Comparison of ENCODE assay signal across 1 cellular context in the genomic region with DNA sequence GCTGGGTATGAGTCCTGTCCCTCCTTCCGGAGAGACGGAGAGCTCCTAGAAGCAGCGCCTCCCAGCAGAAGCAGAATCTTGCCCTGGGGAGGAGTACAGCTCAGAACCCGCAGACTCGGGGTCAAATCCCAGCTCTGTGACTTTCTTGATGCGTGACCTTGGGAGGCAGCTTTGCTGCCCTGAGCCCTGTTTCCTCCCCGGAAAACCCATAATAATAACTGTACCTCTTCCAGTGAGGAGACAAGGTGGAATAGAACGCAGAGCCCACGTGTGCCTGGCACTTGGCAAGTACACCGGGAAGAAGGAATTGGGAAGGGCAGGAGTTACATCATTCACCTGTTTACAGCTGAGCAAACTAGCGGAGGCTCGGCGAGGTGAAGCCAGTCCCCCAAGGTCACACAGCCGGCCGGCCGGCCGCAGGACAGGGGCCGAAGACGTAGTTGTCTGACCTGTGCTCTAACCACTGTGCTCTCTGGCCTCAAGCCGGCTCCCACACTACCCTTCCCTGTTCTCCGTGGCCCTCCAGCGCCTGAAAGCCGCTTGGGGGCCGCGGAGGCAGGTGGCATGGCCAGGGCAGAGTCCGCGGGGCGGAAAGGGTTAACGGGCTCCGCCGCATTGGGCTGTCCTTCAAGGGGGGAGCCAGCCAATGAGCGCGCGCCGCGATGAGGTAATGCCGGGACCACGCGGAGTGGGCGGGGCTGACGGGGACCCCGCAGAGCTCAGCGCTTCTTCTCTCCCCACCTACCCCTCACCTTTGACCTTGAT.
TF ChIP-seq lines count a peak whose summit lies in the region.

No MANE protein-coding gene starts in this region.

TF ChIP-seq in WTC11, 78 proteins besides CTCF, POLR2A, EP300 and RAD21 (continued from another document and continues in another):
- TF ChIP-seq, protein P1, sequence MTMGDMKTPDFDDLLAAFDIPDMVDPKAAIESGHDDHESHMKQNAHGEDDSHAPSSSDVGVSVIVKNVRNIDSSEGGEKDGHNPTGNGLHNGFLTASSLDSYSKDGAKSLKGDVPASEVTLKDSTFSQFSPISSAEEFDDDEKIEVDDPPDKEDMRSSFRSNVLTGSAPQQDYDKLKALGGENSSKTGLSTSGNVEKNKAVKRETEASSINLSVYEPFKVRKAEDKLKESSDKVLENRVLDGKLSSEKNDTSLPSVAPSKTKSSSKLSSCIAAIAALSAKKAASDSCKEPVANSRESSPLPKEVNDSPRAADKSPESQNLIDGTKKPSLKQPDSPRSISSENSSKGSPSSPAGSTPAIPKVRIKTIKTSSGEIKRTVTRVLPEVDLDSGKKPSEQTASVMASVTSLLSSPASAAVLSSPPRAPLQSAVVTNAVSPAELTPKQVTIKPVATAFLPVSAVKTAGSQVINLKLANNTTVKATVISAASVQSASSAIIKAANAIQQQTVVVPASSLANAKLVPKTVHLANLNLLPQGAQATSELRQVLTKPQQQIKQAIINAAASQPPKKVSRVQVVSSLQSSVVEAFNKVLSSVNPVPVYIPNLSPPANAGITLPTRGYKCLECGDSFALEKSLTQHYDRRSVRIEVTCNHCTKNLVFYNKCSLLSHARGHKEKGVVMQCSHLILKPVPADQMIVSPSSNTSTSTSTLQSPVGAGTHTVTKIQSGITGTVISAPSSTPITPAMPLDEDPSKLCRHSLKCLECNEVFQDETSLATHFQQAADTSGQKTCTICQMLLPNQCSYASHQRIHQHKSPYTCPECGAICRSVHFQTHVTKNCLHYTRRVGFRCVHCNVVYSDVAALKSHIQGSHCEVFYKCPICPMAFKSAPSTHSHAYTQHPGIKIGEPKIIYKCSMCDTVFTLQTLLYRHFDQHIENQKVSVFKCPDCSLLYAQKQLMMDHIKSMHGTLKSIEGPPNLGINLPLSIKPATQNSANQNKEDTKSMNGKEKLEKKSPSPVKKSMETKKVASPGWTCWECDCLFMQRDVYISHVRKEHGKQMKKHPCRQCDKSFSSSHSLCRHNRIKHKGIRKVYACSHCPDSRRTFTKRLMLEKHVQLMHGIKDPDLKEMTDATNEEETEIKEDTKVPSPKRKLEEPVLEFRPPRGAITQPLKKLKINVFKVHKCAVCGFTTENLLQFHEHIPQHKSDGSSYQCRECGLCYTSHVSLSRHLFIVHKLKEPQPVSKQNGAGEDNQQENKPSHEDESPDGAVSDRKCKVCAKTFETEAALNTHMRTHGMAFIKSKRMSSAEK (CRISPR knock-in tag; IDR thresholded peaks at IDR 0.05; ENCODE audit: borderline replicate concordance) = no peak
- no peak for TF ChIP-seq KAT7 (CRISPR knock-in tag; IDR thresholded peaks at IDR 0.05; ENCODE audit: borderline replicate concordance)
- TF ChIP-seq FOXK1 (CRISPR knock-in tag; IDR thresholded peaks at IDR 0.05) = no peak
- no peak for TF ChIP-seq TP53 (CRISPR knock-in tag; IDR thresholded peaks at IDR 0.05)
- no peak for TF ChIP-seq ZNF416 (CRISPR knock-in tag; IDR thresholded peaks at IDR 0.05)
- no peak for TF ChIP-seq GRHL2 (CRISPR knock-in tag; IDR thresholded peaks at IDR 0.05; ENCODE audit: insufficient replicate concordance, severe bottlenecking)
- TF ChIP-seq, protein P2, sequence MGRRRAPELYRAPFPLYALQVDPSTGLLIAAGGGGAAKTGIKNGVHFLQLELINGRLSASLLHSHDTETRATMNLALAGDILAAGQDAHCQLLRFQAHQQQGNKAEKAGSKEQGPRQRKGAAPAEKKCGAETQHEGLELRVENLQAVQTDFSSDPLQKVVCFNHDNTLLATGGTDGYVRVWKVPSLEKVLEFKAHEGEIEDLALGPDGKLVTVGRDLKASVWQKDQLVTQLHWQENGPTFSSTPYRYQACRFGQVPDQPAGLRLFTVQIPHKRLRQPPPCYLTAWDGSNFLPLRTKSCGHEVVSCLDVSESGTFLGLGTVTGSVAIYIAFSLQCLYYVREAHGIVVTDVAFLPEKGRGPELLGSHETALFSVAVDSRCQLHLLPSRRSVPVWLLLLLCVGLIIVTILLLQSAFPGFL (CRISPR knock-in tag; IDR thresholded peaks at IDR 0.05; ENCODE audit: borderline replicate concordance) = no peak
- peak; percentile 94 for TF ChIP-seq SP1 (CRISPR knock-in tag; conservative IDR thresholded peaks at IDR 0.05)
- TF ChIP-seq, protein P3, sequence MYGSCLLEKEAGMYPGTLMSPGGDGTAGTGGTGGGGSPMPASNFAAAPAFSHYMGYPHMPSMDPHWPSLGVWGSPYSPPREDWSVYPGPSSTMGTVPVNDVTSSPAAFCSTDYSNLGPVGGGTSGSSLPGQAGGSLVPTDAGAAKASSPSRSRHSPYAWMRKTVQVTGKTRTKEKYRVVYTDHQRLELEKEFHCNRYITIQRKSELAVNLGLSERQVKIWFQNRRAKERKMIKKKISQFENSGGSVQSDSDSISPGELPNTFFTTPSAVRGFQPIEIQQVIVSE (CRISPR knock-in tag; IDR thresholded peaks at IDR 0.05; ENCODE audit: borderline replicate concordance) = no peak
- no peak for TF ChIP-seq NR1H2 (CRISPR knock-in tag; IDR thresholded peaks at IDR 0.05)
- no peak for TF ChIP-seq ZNF219 (CRISPR knock-in tag; IDR thresholded peaks at IDR 0.05; ENCODE audit: borderline replicate concordance)
- TF ChIP-seq, protein P4, sequence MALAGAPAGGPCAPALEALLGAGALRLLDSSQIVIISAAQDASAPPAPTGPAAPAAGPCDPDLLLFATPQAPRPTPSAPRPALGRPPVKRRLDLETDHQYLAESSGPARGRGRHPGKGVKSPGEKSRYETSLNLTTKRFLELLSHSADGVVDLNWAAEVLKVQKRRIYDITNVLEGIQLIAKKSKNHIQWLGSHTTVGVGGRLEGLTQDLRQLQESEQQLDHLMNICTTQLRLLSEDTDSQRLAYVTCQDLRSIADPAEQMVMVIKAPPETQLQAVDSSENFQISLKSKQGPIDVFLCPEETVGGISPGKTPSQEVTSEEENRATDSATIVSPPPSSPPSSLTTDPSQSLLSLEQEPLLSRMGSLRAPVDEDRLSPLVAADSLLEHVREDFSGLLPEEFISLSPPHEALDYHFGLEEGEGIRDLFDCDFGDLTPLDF (CRISPR knock-in tag; IDR thresholded peaks at IDR 0.05) = no peak
- TF ChIP-seq, protein P5, sequence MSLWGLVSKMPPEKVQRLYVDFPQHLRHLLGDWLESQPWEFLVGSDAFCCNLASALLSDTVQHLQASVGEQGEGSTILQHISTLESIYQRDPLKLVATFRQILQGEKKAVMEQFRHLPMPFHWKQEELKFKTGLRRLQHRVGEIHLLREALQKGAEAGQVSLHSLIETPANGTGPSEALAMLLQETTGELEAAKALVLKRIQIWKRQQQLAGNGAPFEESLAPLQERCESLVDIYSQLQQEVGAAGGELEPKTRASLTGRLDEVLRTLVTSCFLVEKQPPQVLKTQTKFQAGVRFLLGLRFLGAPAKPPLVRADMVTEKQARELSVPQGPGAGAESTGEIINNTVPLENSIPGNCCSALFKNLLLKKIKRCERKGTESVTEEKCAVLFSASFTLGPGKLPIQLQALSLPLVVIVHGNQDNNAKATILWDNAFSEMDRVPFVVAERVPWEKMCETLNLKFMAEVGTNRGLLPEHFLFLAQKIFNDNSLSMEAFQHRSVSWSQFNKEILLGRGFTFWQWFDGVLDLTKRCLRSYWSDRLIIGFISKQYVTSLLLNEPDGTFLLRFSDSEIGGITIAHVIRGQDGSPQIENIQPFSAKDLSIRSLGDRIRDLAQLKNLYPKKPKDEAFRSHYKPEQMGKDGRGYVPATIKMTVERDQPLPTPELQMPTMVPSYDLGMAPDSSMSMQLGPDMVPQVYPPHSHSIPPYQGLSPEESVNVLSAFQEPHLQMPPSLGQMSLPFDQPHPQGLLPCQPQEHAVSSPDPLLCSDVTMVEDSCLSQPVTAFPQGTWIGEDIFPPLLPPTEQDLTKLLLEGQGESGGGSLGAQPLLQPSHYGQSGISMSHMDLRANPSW (CRISPR knock-in tag; conservative IDR thresholded peaks at IDR 0.05; ENCODE audit: low read depth) = no peak
- no peak; the same call in 1 of the 2 replicates for TF ChIP-seq ESRRA (CRISPR knock-in tag; IDR thresholded peaks at IDR 0.05; ENCODE audit: borderline replicate concordance)
- no peak for TF ChIP-seq EMX1 (CRISPR knock-in tag; IDR thresholded peaks at IDR 0.05)
- TF ChIP-seq, protein P6, sequence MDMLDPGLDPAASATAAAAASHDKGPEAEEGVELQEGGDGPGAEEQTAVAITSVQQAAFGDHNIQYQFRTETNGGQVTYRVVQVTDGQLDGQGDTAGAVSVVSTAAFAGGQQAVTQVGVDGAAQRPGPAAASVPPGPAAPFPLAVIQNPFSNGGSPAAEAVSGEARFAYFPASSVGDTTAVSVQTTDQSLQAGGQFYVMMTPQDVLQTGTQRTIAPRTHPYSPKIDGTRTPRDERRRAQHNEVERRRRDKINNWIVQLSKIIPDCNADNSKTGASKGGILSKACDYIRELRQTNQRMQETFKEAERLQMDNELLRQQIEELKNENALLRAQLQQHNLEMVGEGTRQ (CRISPR knock-in tag; IDR thresholded peaks at IDR 0.05) = peak; percentile 13; the same call in 1 of the 2 replicates
- TF ChIP-seq TEAD1 (CRISPR knock-in tag; IDR thresholded peaks at IDR 0.05) = no peak
- TF ChIP-seq JAZF1 (CRISPR knock-in tag; IDR thresholded peaks at IDR 0.05) = no peak
- TF ChIP-seq ZNF423 (CRISPR knock-in tag; IDR thresholded peaks at IDR 0.05) = no peak; the same call in 1 of the 2 replicates
- TF ChIP-seq FOXJ3 (CRISPR knock-in tag; IDR thresholded peaks at IDR 0.05; ENCODE audit: borderline replicate concordance) = no peak
- TF ChIP-seq ZNF232 (CRISPR knock-in tag; IDR thresholded peaks at IDR 0.05) = no peak
- TF ChIP-seq ELF4 (CRISPR knock-in tag; IDR thresholded peaks at IDR 0.05; ENCODE audit: low read depth) = no peak
- TF ChIP-seq, protein P7, sequence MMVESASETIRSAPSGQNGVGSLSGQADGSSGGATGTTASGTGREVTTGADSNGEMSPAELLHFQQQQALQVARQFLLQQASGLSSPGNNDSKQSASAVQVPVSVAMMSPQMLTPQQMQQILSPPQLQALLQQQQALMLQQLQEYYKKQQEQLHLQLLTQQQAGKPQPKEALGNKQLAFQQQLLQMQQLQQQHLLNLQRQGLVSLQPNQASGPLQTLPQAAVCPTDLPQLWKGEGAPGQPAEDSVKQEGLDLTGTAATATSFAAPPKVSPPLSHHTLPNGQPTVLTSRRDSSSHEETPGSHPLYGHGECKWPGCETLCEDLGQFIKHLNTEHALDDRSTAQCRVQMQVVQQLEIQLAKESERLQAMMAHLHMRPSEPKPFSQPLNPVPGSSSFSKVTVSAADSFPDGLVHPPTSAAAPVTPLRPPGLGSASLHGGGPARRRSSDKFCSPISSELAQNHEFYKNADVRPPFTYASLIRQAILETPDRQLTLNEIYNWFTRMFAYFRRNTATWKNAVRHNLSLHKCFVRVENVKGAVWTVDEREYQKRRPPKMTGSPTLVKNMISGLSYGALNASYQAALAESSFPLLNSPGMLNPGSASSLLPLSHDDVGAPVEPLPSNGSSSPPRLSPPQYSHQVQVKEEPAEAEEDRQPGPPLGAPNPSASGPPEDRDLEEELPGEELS (CRISPR knock-in tag; IDR thresholded peaks at IDR 0.05) = no peak
- TF ChIP-seq SMAD4 (CRISPR knock-in tag; IDR thresholded peaks at IDR 0.05) = no peak
- TF ChIP-seq FOXP1 (CRISPR knock-in tag; IDR thresholded peaks at IDR 0.05; ENCODE audit: borderline replicate concordance) = no peak
- TF ChIP-seq, protein P8, sequence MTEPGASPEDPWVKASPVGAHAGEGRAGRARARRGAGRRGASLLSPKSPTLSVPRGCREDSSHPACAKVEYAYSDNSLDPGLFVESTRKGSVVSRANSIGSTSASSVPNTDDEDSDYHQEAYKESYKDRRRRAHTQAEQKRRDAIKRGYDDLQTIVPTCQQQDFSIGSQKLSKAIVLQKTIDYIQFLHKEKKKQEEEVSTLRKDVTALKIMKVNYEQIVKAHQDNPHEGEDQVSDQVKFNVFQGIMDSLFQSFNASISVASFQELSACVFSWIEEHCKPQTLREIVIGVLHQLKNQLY (CRISPR knock-in tag; IDR thresholded peaks at IDR 0.05) = no peak
- TF ChIP-seq, protein P9, sequence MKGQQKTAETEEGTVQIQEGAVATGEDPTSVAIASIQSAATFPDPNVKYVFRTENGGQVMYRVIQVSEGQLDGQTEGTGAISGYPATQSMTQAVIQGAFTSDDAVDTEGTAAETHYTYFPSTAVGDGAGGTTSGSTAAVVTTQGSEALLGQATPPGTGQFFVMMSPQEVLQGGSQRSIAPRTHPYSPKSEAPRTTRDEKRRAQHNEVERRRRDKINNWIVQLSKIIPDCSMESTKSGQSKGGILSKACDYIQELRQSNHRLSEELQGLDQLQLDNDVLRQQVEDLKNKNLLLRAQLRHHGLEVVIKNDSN (CRISPR knock-in tag; IDR thresholded peaks at IDR 0.05) = no peak
- no peak for TF ChIP-seq HMGA2 (CRISPR knock-in tag; IDR thresholded peaks at IDR 0.05)
- TF ChIP-seq, protein P10, sequence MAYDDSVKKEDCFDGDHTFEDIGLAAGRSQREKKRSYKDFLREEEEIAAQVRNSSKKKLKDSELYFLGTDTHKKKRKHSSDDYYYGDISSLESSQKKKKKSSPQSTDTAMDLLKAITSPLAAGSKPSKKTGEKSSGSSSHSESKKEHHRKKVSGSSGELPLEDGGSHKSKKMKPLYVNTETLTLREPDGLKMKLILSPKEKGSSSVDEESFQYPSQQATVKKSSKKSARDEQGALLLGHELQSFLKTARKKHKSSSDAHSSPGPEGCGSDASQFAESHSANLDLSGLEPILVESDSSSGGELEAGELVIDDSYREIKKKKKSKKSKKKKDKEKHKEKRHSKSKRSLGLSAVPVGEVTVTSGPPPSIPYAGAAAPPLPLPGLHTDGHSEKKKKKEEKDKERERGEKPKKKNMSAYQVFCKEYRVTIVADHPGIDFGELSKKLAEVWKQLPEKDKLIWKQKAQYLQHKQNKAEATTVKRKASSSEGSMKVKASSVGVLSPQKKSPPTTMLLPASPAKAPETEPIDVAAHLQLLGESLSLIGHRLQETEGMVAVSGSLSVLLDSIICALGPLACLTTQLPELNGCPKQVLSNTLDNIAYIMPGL (CRISPR knock-in tag; IDR thresholded peaks at IDR 0.05) = 0 out of 2 replicates have a peak, but pooled peaks have one; percentile 32
- no peak for TF ChIP-seq ATF1 (CRISPR knock-in tag; IDR thresholded peaks at IDR 0.05)
- TF ChIP-seq ZNF263 (CRISPR knock-in tag; IDR thresholded peaks at IDR 0.05; ENCODE audit: low read depth) = no peak
- TF ChIP-seq RELA (CRISPR knock-in tag; IDR thresholded peaks at IDR 0.05; ENCODE audit: borderline replicate concordance) = no peak
- TF ChIP-seq, protein P11, sequence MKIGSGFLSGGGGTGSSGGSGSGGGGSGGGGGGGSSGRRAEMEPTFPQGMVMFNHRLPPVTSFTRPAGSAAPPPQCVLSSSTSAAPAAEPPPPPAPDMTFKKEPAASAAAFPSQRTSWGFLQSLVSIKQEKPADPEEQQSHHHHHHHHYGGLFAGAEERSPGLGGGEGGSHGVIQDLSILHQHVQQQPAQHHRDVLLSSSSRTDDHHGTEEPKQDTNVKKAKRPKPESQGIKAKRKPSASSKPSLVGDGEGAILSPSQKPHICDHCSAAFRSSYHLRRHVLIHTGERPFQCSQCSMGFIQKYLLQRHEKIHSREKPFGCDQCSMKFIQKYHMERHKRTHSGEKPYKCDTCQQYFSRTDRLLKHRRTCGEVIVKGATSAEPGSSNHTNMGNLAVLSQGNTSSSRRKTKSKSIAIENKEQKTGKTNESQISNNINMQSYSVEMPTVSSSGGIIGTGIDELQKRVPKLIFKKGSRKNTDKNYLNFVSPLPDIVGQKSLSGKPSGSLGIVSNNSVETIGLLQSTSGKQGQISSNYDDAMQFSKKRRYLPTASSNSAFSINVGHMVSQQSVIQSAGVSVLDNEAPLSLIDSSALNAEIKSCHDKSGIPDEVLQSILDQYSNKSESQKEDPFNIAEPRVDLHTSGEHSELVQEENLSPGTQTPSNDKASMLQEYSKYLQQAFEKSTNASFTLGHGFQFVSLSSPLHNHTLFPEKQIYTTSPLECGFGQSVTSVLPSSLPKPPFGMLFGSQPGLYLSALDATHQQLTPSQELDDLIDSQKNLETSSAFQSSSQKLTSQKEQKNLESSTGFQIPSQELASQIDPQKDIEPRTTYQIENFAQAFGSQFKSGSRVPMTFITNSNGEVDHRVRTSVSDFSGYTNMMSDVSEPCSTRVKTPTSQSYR (CRISPR knock-in tag; IDR thresholded peaks at IDR 0.05) = no peak; the same call in none of the 2 replicates
- no peak for TF ChIP-seq RORB (CRISPR knock-in tag; IDR thresholded peaks at IDR 0.05)
- no peak for TF ChIP-seq NR2C2 (CRISPR knock-in tag; IDR thresholded peaks at IDR 0.05)
- TF ChIP-seq JUN (CRISPR knock-in tag; IDR thresholded peaks at IDR 0.05) = no peak
- peak; percentile 35; the same call in 1 of the 2 replicates for TF ChIP-seq ETV6 (CRISPR knock-in tag; IDR thresholded peaks at IDR 0.05)
- no peak for TF ChIP-seq ZNF121 (CRISPR knock-in tag; IDR thresholded peaks at IDR 0.05)
- no peak for TF ChIP-seq CBFB (CRISPR knock-in tag; IDR thresholded peaks at IDR 0.05; ENCODE audit: low read depth)
